Comparison of ENCODE assay signal across 24 cellular contexts in the genomic region with DNA sequence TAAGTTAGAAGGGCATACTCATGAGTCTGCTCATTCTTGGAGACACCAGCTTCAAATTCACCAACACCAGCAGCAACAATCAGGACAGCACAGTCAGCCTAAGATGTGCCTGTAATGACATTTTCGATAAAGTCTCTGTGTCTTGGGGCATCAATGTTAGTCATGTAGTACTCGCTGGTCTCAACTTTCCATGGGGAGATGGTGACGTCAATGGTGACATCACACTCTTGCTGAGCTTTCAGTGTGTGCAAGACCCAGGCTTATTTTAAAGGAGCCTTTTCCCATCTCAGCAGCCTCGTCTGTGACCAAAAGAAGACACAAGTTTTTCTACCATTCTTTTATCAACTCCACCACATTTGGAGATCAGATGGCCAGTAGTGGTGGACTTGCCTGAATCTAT.
"Had no signal": no experiment of that assay in that cellular context is flagged by ENCODE, and none has a peak within 500 bp of the region (broad histone marks: within the 10 kb centered on the region; RNA-seq: fewer than 3 reads in every experiment).

No MANE protein-coding gene starts in this region.

- H3K4me1 ChIP-seq: breast epithelium, SJSA1 had no signal

- DNase-seq: activated B cell treated with CpG ODN at 0.5 μM for 24 hours; activated CD4-positive, alpha-beta memory T cell treated with anti-CD3 and anti-CD28 coated beads, Interleukin-2, amount 10 ng/mL, durations not matched to agents 7 days and 5 days; activated CD4-positive, alpha-beta T cell treated with anti-CD3 and anti-CD28 coated beads for 1 hour; activated CD4-positive, alpha-beta T cell treated with anti-CD3 and anti-CD28 coated beads, Interleukin-2, amount 10 ng/mL, durations not matched to agents 7 days and 5 days; activated gamma-delta T cell treated with Interleukin-2 at 50 U/mL for 16 hours; activated naive CD4-positive, alpha-beta T cell treated with anti-CD3 and anti-CD28 coated beads, Interleukin-2, amount 50 U/mL, for 16 hours; activated T-cell treated with anti-CD3 and anti-CD28 coated beads for 4 hours; activated T-cell treated with anti-CD3 and anti-CD28 coated beads, Interleukin-2, amount 50 U/mL, for 48 hours; aorta; caudate nucleus; KBM-7; NCI-H1092; NCI-H1417; NCI-H1930; NCI-H2171; NCI-H2227 treated with DMSO at 0.1 percent for 48 hours; NCI-H446 treated with DMSO at 0.1 percent for 48 hours; NCI-H524 treated with DMSO at 0.1 percent for 48 hours; NCI-H82; OCI-M1; SHP77 had no signal

- H3K27ac ChIP-seq: breast epithelium, SJSA1 had no signal

- H3K9me3 ChIP-seq: breast epithelium, SJSA1 had no signal

- H3K27me3 ChIP-seq: breast epithelium, SJSA1 had no signal

- ATAC-seq: Panc1 had no signal

- H3K36me3 ChIP-seq: breast epithelium, SJSA1 had no signal

- H3K4me3 ChIP-seq: breast epithelium, SJSA1 had no signal
